ENCODE assay signal across 8 cellular contexts in genomic region chr7:6936626-6937025, GRCh38.
DNase-seq lines count a peak whose midpoint lies in the region; FAIRE-seq and TF ChIP-seq lines count a peak whose summit lies in the region.
"Not testable (repeated sequence)": the region's sequence is repeated elsewhere in the genome, so short reads cannot be mapped to it uniquely, and the experiment has no call there.

No MANE protein-coding gene starts in this region.

- not testable (repeated sequence) for TF ChIP-seq CTCF in mammary epithelial cell (conservative IDR thresholded peaks at IDR 0.05 in 1 of 2, IDR thresholded peaks at IDR 0.05 in 1 of 2; ENCODE audit: extremely low read depth in 1 of 2, insufficient read depth in 1 of 2, low read depth in 1 of 2, low read length in 2 of 2)

- H3K79me2 ChIP-seq in mammary epithelial cell (ENCODE audit: insufficient read depth, low read length), result not testable (repeated sequence)

- not testable (repeated sequence) for H3K4me1 ChIP-seq in mammary epithelial cell (ENCODE audit: insufficient read depth, low read length)

- H2AFZ ChIP-seq in mammary epithelial cell (ENCODE audit: low read depth, low read length), result not testable (repeated sequence)

- not testable (repeated sequence) for FAIRE-seq in RCC 7860 (lab: Jason Lieb, UNC)

- intact Hi-C loops in mammary epithelial cell (cut with micrococcal nuclease), result not testable (repeated sequence)

- not testable (repeated sequence) for H3K27ac ChIP-seq in mammary epithelial cell (ENCODE audit: insufficient read depth, low read depth, low read length)

- DNase-seq in A172 (ENCODE audit: low spot score) (peak; percentile 71), EL (peak; percentile 42), HS-27A (ENCODE audit: low read depth) (peak; percentile 27), LoVo (ENCODE audit: low spot score) (peak; percentile 34), RCC 7860 (ENCODE audit: low spot score) (peak; percentile 29), SW480 (ENCODE audit: low spot score) (peak; percentile 19), mammary epithelial cell (peak; percentile 36), myocyte (ENCODE audit: low read depth) (peak; percentile 55)

- not testable (repeated sequence) for H3K27me3 ChIP-seq in mammary epithelial cell (ENCODE audit: insufficient read depth, low read length)

- dilution Hi-C loops in mammary epithelial cell (cut with HindIII; ENCODE audit: low sequenced_read_pairs), result not testable (repeated sequence)

- not testable (repeated sequence) for H3K36me3 ChIP-seq in mammary epithelial cell (ENCODE audit: insufficient read depth, low read length)

- WGBS in mammary epithelial cell (ENCODE audit: low coverage, missing lambda C conversion rate), result 64% methylated on average over 7 of the region's 7 CpGs

- H4K20me1 ChIP-seq in mammary epithelial cell (ENCODE audit: insufficient read depth, low read length), result not testable (repeated sequence)

- not testable (repeated sequence) for H3K9me3 ChIP-seq in mammary epithelial cell (replicated peaks; ENCODE audit: insufficient read depth, low read length)

- not testable (repeated sequence) for BruUV-seq in mammary epithelial cell (replicated peaks; lab: Mats Ljungman, UMichigan)

- not testable (repeated sequence) for H3K9ac ChIP-seq in mammary epithelial cell (ENCODE audit: insufficient read depth, low read length)

- in situ Hi-C loops in mammary epithelial cell (cut with MboI; ENCODE audit: low sequenced_read_pairs in 2 of 2), result not testable (repeated sequence)

- not testable (repeated sequence) for H3K4me3 ChIP-seq in mammary epithelial cell (replicated peaks in 1 of 3; ENCODE audit: insufficient read depth in 1 of 3, low read depth in 2 of 3, low read length in 3 of 3)

- CTCF ChIA-PET in mammary epithelial cell (lab: Charles Lee; ENCODE audit: low non-redundant PET), result not testable (repeated sequence)

- H3K4me2 ChIP-seq in mammary epithelial cell (ENCODE audit: insufficient read depth, low read depth, low read length), result not testable (repeated sequence)

Comparison
In these comparisons a context has a peak if more than half of its experiments do, and no peak if none do; other contexts are left out.
1. DNase-seq: peak in every context shown above with its lines; median percentile 71 in A172; 55 in myocyte; 42 in EL; 36 in mammary epithelial cell; 34 in LoVo; 29 in RCC 7860; 27 in HS-27A; 19 in SW480.